ENCODE assay signal across 8 cellular contexts in genomic region chr3:141000027-141000663, GRCh38. TPM values are rescaled to one million over a fixed set of nuclear protein-coding genes. Genes with fewer than 3 reads are reported as not detected.
DNase-seq lines count a peak whose midpoint lies in the region; ATAC-seq and TF ChIP-seq lines count a peak whose summit lies in the region.

No MANE protein-coding gene starts in this region.

- intact Hi-C loops in CD8-positive, alpha-beta T cell (cut with DNase I, micrococcal nuclease): loop anchor here (1.0 to 5.0 kb wide), 3 partner anchors 105 to 282 kb away; no protein-coding TSS in a partner anchor
- intact Hi-C loops in sciatic nerve (cut with DNase I): no loop called here

- H3K27me3 Mint-ChIP-seq in CD8-positive, alpha-beta T cell (ENCODE audit: low read depth): no peaks in the 10 kb centered on the region

- H3K36me3 Mint-ChIP-seq in CD8-positive, alpha-beta T cell: no peaks in the 10 kb centered on the region

- H4K20me1 ChIP-seq in hepatocyte (ENCODE audit: insufficient read depth, poor library complexity, severe bottlenecking): no peaks in the 10 kb centered on the region

- ATAC-seq in CD8-positive, alpha-beta T cell: peak; percentile 87
- peak; percentile 62 for ATAC-seq in GM19324 (IDR thresholded peaks at IDR 0.05; ENCODE audit: low FRiP score, unreplicated experiment)
- ATAC-seq in sciatic nerve: peak; percentile 92

- CTCF ChIA-PET in CD8-positive, alpha-beta T cell (lab: Charles Lee): interaction anchor here (0.8 to 4.0 kb wide), 15 partner anchors 10 to 198 kb away, joined by 3 to 31 read pairs (median 3); no protein-coding TSS in a partner anchor

- no peaks in the 10 kb centered on the region for H3K27me3 ChIP-seq in CD8-positive, alpha-beta T cell (ENCODE audit: insufficient read depth, low read length)
- no peaks in the 10 kb centered on the region for H3K27me3 ChIP-seq in hepatocyte

- 11% methylated on average over 2 of the region's 2 CpGs for WGBS in hepatocyte (ENCODE audit: low lambda C conversion rate, missing lambda C conversion rate)

- no peak overlapping the region for H3K4me2 ChIP-seq in hepatocyte

- H3K36me3 ChIP-seq in CD8-positive, alpha-beta T cell (ENCODE audit: insufficient read depth, low read length): no peaks in the 10 kb centered on the region
- H3K36me3 ChIP-seq in KOPT-K1 (ENCODE audit: insufficient read depth, low read length) (no peaks in the 10 kb centered on the region), hepatocyte (replicated peaks; ENCODE audit: insufficient read depth, low read depth) (no peaks in the 10 kb centered on the region)

- TF ChIP-seq CTCF in CD8-positive, alpha-beta T cell (IDR thresholded peaks at IDR 0.05): peak; percentile 39
- TF ChIP-seq CTCF in astrocyte of the cerebellum (IDR thresholded peaks at IDR 0.05; ENCODE audit: low read depth, low read length, missing control alignments) (peak; percentile 82), hepatocyte (IDR thresholded peaks at IDR 0.05; ENCODE audit: poor library complexity) (peak; percentile 75)

- H3K79me2 ChIP-seq in hepatocyte: no peaks in the 10 kb centered on the region

- POLR2A ChIA-PET in CD8-positive, alpha-beta T cell (lab: Charles Lee): no interaction called here

- no peaks in the 10 kb centered on the region for H3K9me3 ChIP-seq in CD8-positive, alpha-beta T cell (ENCODE audit: low read length)
- H3K9me3 ChIP-seq in KOPT-K1 (ENCODE audit: insufficient read depth, low read length, poor library complexity, severe bottlenecking): peaks cover 7% of the 10 kb centered on the region
- H3K9me3 ChIP-seq in hepatocyte (ENCODE audit: low read depth): no peaks in the 10 kb centered on the region

- peak in 6 of 7 experiments; percentile 3 to 63 (median 37) for DNase-seq in CD8-positive, alpha-beta T cell
- DNase-seq in SHP77 treated with DMSO at 0.1 percent for 48 hours (lab: John Stamatoyannopoulos, UW) (peak; percentile 38), astrocyte of the cerebellum (ENCODE audit: low read depth) (peak; percentile 20), hepatocyte (ENCODE audit: low spot score) (peak; percentile 78), sciatic nerve (ENCODE audit: low spot score) (peak; percentile 85), NCI-H226 (no peak)

- H3K4me1 Mint-ChIP-seq in CD8-positive, alpha-beta T cell (ENCODE audit: low read depth): no peaks in the 10 kb centered on the region

- no peaks in the 10 kb centered on the region for H3K9me2 ChIP-seq in hepatocyte (replicated peaks; ENCODE audit: insufficient read depth)

- no peaks in the 10 kb centered on the region for H3K4me1 ChIP-seq in CD8-positive, alpha-beta T cell (ENCODE audit: insufficient read depth, low read length)
- H3K4me1 ChIP-seq in hepatocyte (ENCODE audit: insufficient read depth): no peaks in the 10 kb centered on the region

- no peak overlapping the region for H3K4me3 Mint-ChIP-seq in CD8-positive, alpha-beta T cell

- no peak overlapping the region for H2AFZ ChIP-seq in hepatocyte

- no peak overlapping the region for H3K27ac ChIP-seq in CD8-positive, alpha-beta T cell (ENCODE audit: low read depth, low read length)
- H3K27ac ChIP-seq in KOPT-K1 (ENCODE audit: low read depth, low read length, poor library complexity, severe bottlenecking) (peak overlapping the region; percentile 40), hepatocyte (peak overlapping the region; percentile 63)

- H3K4me3 ChIP-seq in CD8-positive, alpha-beta T cell (ENCODE audit: low read depth, low read length): no peak overlapping the region
- H3K4me3 ChIP-seq in astrocyte of the cerebellum (ENCODE audit: low read depth, low read length): no peak overlapping the region
- H3K4me3 ChIP-seq in hepatocyte: no peak overlapping the region

- no peak overlapping the region for H3K27ac Mint-ChIP-seq in CD8-positive, alpha-beta T cell

- no peaks in the 10 kb centered on the region for H3K9me3 Mint-ChIP-seq in CD8-positive, alpha-beta T cell

- in situ Hi-C loops in astrocyte of the cerebellum (cut with HindIII; ENCODE audit: low sequenced_read_pairs): no loop called here

RNA-seq across cellular contexts. Expression of gene SPSB4, which starts 51.0 kb away (rescaled TPM):
- total RNA-seq in CD8-positive, alpha-beta T cell: not detected
- 1.3 TPM in 2 replicates for total RNA-seq in hepatocyte
- 1.0 and 2.8 TPM in 2 replicates for polyA plus RNA-seq in hepatocyte
- 0.36 TPM for total RNA-seq in sciatic nerve

RNA-seq across cellular contexts. Expression of gene SLC25A36, which starts 58.5 kb away (rescaled TPM):
- total RNA-seq in CD8-positive, alpha-beta T cell: 100 to 1,000 TPM; 156 to 165 TPM
- total RNA-seq in hepatocyte: 81.5 and 118 TPM in 2 replicates
- 38.4 and 41.3 TPM in 2 replicates for polyA plus RNA-seq in hepatocyte
- total RNA-seq in sciatic nerve: 96.6 TPM
